8 cellular contexts compared by ENCODE assay signal in genomic region chr1:33706634-33707255, GRCh38.
"Had no signal": no experiment of that assay in that cellular context is flagged by ENCODE, and none has a peak within 500 bp of the region (broad histone marks: within the 10 kb centered on the region; RNA-seq: fewer than 3 reads in every experiment).

No MANE protein-coding gene starts in this region.

- H3K9me3 ChIP-seq: HAP-1 had no signal

- H2AFZ ChIP-seq: GM23248 had no signal

- FAIRE-seq: HTR-8/SVneo, K562 had no signal

- DNase-seq: GM23248, GOT3, H7, IMR-90 had no signal

- ATAC-seq: HCT116, K562 had no signal

- H3K4me1 ChIP-seq: HAP-1 had no signal

- H3K27ac ChIP-seq: GM23248 had no signal

- H3K9ac ChIP-seq: GM23248 had no signal

- H3K36me3 ChIP-seq: HAP-1 had no signal

- H3K4me3 ChIP-seq: GM23248, HAP-1, K562 had no signal
